In genomic region chr5:171596391-171596878, GRCh38 we compare ENCODE assay signal across 10 cellular contexts.
DNase-seq lines count a peak whose midpoint lies in the region; ATAC-seq, FAIRE-seq and TF ChIP-seq lines count a peak whose summit lies in the region.
"Had no signal": no experiment of that assay in that cellular context is flagged by ENCODE, and none has a peak within 500 bp of the region (broad histone marks: within the 10 kb centered on the region; RNA-seq: fewer than 3 reads in every experiment).

No MANE protein-coding gene starts in this region.

- peak; percentile 86 for DNase-seq in dermis blood vessel endothelial cell
- DNase-seq in kidney = peak; percentile 53
- peak; percentile 76 to 88 for DNase-seq in upper lobe of left lung
- no peak for DNase-seq in NCI-H2081 treated with DMSO at 0.1 percent for 48 hours (lab: John Stamatoyannopoulos, UW)
- no peak for DNase-seq in T-cell
- no peak for DNase-seq in superior temporal gyrus (ENCODE audit: extremely low spot score)
- DNase-seq in central memory CD4-positive, alpha-beta T cell = no peak
- DNase-seq: stimulated activated CD4-positive, alpha-beta T cell treated with anti-CD3 and anti-CD28 coated beads, Interleukin-12 subunit alpha, Interleukin-12 subunit beta, amount 100 ng/mL, for 4 hours had no signal

- ATAC-seq in upper lobe of left lung (ENCODE audit: low FRiP score in 2 of 2) (peak; percentile 77 to 83), T-cell (replicated peaks in 1 of 4) (no peak)

- H3K27ac ChIP-seq in kidney (ENCODE audit: low read depth in 2 of 2, low read length in 2 of 2) (no peak overlapping the region), upper lobe of left lung (peak overlapping the region; percentile 21 to 73 (median 64))

- H3K4me1 Mint-ChIP-seq in T-cell = peaks cover 7 to 8% (median 7%) of the 10 kb centered on the region in 3 donors

- no peak overlapping the region for H3K4me3 Mint-ChIP-seq in T-cell
- H3K4me3 Mint-ChIP-seq: activated CD4-positive, alpha-beta memory T cell treated with anti-CD3 and anti-CD28 coated beads for 36 hours had no signal

- H3K4me3 ChIP-seq in kidney (ENCODE audit: low read length in 2 of 2) = no peak overlapping the region
- H3K4me3 ChIP-seq in upper lobe of left lung = no peak overlapping the region

- no peak for TF ChIP-seq EP300 in Ishikawa (IDR thresholded peaks at IDR 0.05; ENCODE audit: borderline replicate concordance)
- TF ChIP-seq EP300 in upper lobe of left lung (IDR thresholded peaks at IDR 0.05) = peak in 1 of 4 donors; percentile 15

- peaks cover 0 to 8% (median 0%) of the 10 kb centered on the region in 3 donors for H3K9me3 Mint-ChIP-seq in T-cell
- H3K9me3 Mint-ChIP-seq: activated CD4-positive, alpha-beta memory T cell treated with anti-CD3 and anti-CD28 coated beads for 36 hours had no signal

- no peak for TF ChIP-seq RAD21 in Ishikawa (IDR thresholded peaks at IDR 0.05; ENCODE audit: low read depth)

- no peaks in the 10 kb centered on the region for H3K4me1 ChIP-seq in kidney (ENCODE audit: control insufficient read depth in 1 of 2, insufficient read depth in 1 of 2, low read depth in 1 of 2, low read length in 2 of 2)
- peaks cover 9 to 27% (median 15%) of the 10 kb centered on the region in 4 donors for H3K4me1 ChIP-seq in upper lobe of left lung

- no peaks in the 10 kb centered on the region for H3K27me3 ChIP-seq in upper lobe of left lung

- no peak for TF ChIP-seq CTCF in kidney (IDR thresholded peaks at IDR 0.05; ENCODE audit: borderline replicate concordance, extremely low read depth, insufficient read depth)
- peak in 1 of 6 experiments; percentile 35 for TF ChIP-seq CTCF in upper lobe of left lung (IDR thresholded peaks at IDR 0.05)

- no peak for FAIRE-seq in kidney (lab: Jason Lieb, UNC)

- H3K36me3 Mint-ChIP-seq in T-cell = no peaks in the 10 kb centered on the region
- H3K36me3 Mint-ChIP-seq: activated CD4-positive, alpha-beta memory T cell treated with anti-CD3 and anti-CD28 coated beads for 36 hours had no signal

- H3K36me3 ChIP-seq in kidney (ENCODE audit: control insufficient read depth in 1 of 2, insufficient read depth in 2 of 2, low read length in 2 of 2) (no peaks in the 10 kb centered on the region), upper lobe of left lung (no peaks in the 10 kb centered on the region)

- POLR2A ChIA-PET in T-cell (lab: Charles Lee) = no interaction called here

- H3K27ac Mint-ChIP-seq in T-cell = no peak overlapping the region
- H3K27ac Mint-ChIP-seq: activated CD4-positive, alpha-beta memory T cell treated with anti-CD3 and anti-CD28 coated beads for 36 hours had no signal

- H3K9me3 ChIP-seq in kidney (ENCODE audit: control insufficient read depth in 1 of 2, low read length in 2 of 2) (peaks cover 0 to 4% of the 10 kb centered on the region in 2 donors), upper lobe of left lung (no peaks in the 10 kb centered on the region)

- H3K9ac ChIP-seq in kidney (ENCODE audit: low read length in 2 of 2) = no peak overlapping the region

- intact Hi-C loops in kidney (cut with DNase I) = no loop called here

- CTCF ChIA-PET in T-cell (lab: Charles Lee) = no interaction called here

- H3K27me3 Mint-ChIP-seq in T-cell = peaks cover 9 to 16% of the 10 kb centered on the region in 2 donors

- 37 to 40% methylated on average over 1 to 21 of the region's 22 CpGs for WGBS in upper lobe of left lung, 2 donors

- no peak for TF ChIP-seq POLR2A in upper lobe of left lung (IDR thresholded peaks at IDR 0.05)

TF ChIP-seq in Ishikawa, 13 proteins besides CTCF, POLR2A, EP300 and RAD21:
- TF ChIP-seq MAX (IDR thresholded peaks at IDR 0.05) (0 out of 2 replicates have a peak, but pooled peaks have one; percentile 7), USF1 (IDR thresholded peaks at IDR 0.05) (no peak), NFIC (IDR thresholded peaks at IDR 0.05) (peak; percentile 56), REST (IDR thresholded peaks at IDR 0.05; ENCODE audit: low read depth) (no peak), ZBTB7A (IDR thresholded peaks at IDR 0.05; ENCODE audit: low read depth) (no peak)

Comparison
In these comparisons a context has a peak if more than half of its experiments do, and no peak if none do; other contexts are left out.
1. DNase-seq: peak in dermis blood vessel endothelial cell (single experiment), kidney (single experiment) and upper lobe of left lung (2 of 2); none in NCI-H2081 treated with DMSO at 0.1 percent for 48 hours (single experiment), T-cell (0 of 34), superior temporal gyrus (single experiment) and central memory CD4-positive, alpha-beta T cell (single experiment).
2. H3K27ac ChIP-seq: peak in upper lobe of left lung (4 of 4); none in kidney (0 of 2).
3. ATAC-seq: peak in upper lobe of left lung (2 of 2); none in T-cell (0 of 4).